In genomic region chr7:148835854-148836253, GRCh38 we compare ENCODE assay signal across 22 cellular contexts.
"Had no signal": no experiment of that assay in that cellular context is flagged by ENCODE, and none has a peak within 500 bp of the region (broad histone marks: within the 10 kb centered on the region; RNA-seq: fewer than 3 reads in every experiment).

No MANE protein-coding gene starts in this region.

- ATAC-seq: left ventricle myocardium superior; lower lobe of right lung; naive thymus-derived CD8-positive, alpha-beta T cell; right lobe of liver; stimulated activated naive CD8-positive, alpha-beta T cell treated with anti-CD3 and anti-CD28 coated beads, Interleukin-15, amount 100 ng/mL, for 72 hours; upper lobe of right lung had no signal

- H3K4me1 Mint-ChIP-seq: neural crest cell had no signal

- H3K9me3 ChIP-seq: lower lobe of right lung, neutrophil, right lobe of liver, suprapubic skin, transverse colon, upper lobe of right lung, uterus had no signal

- H3K4me3 Mint-ChIP-seq: naive thymus-derived CD8-positive, alpha-beta T cell; neural crest cell; stimulated activated naive CD8-positive, alpha-beta T cell treated with anti-CD3 and anti-CD28 coated beads, Interleukin-15, amount 100 ng/mL, for 72 hours had no signal

- DNase-seq: dorsolateral prefrontal cortex; effector CD4-positive, alpha-beta T cell; foreskin melanocyte; left ventricle myocardium superior; lower lobe of right lung; naive thymus-derived CD8-positive, alpha-beta T cell; right lobe of liver; small intestine; stimulated activated CD4-positive, alpha-beta T cell treated with anti-CD3 and anti-CD28 coated beads, Interleukin-15, amount 100 ng/mL, for 24 hours; stimulated activated CD4-positive, alpha-beta T cell treated with anti-CD3 and anti-CD28 coated beads, Interleukin-2, amount 100 ng/mL, for 48 hours; stimulated activated naive CD4-positive, alpha-beta T cell; stimulated activated naive CD8-positive, alpha-beta T cell treated with anti-CD3 and anti-CD28 coated beads, Interleukin-15, amount 100 ng/mL, for 72 hours; transverse colon; upper lobe of right lung; uterus had no signal

- H3K9ac ChIP-seq: parathyroid adenoma had no signal

- H3K27ac ChIP-seq: dorsolateral prefrontal cortex, lower lobe of right lung, neutrophil, parathyroid adenoma, right lobe of liver, suprapubic skin, transverse colon, upper lobe of right lung, uterus had no signal

- H3K36me3 ChIP-seq: lower lobe of right lung, neutrophil, right lobe of liver, transverse colon, upper lobe of right lung, uterus had no signal

- H3K27me3 Mint-ChIP-seq: naive thymus-derived CD8-positive, alpha-beta T cell; progenitor cell of endocrine pancreas; stimulated activated naive CD8-positive, alpha-beta T cell treated with anti-CD3 and anti-CD28 coated beads, Interleukin-15, amount 100 ng/mL, for 72 hours had no signal

- H3K79me2 ChIP-seq: parathyroid adenoma had no signal

- H3K9me3 Mint-ChIP-seq: neural crest cell; stimulated activated naive CD8-positive, alpha-beta T cell treated with anti-CD3 and anti-CD28 coated beads, Interleukin-15, amount 100 ng/mL, for 72 hours had no signal

- H3K4me3 ChIP-seq: dorsolateral prefrontal cortex, lower lobe of right lung, right lobe of liver, suprapubic skin, transverse colon, upper lobe of right lung, uterus had no signal

- H2AFZ ChIP-seq: parathyroid adenoma had no signal

- FAIRE-seq: colon, keratinocyte, small intestine had no signal

- H3K27ac Mint-ChIP-seq: naive thymus-derived CD8-positive, alpha-beta T cell; progenitor cell of endocrine pancreas; stimulated activated naive CD8-positive, alpha-beta T cell treated with anti-CD3 and anti-CD28 coated beads, Interleukin-15, amount 100 ng/mL, for 72 hours had no signal

- H3K4me1 ChIP-seq: parathyroid adenoma, right lobe of liver, suprapubic skin, transverse colon, upper lobe of right lung, uterus had no signal

- H3K27me3 ChIP-seq: dorsolateral prefrontal cortex, neutrophil, right lobe of liver, suprapubic skin, transverse colon, upper lobe of right lung, uterus had no signal
